10 cellular contexts compared by ENCODE assay signal in genomic region chr15:63514533-63514943, GRCh38. TPM values are rescaled to one million over a fixed set of nuclear protein-coding genes. Genes with fewer than 3 reads are reported as not detected.
DNase-seq lines count a peak whose midpoint lies in the region; ATAC-seq and TF ChIP-seq lines count a peak whose summit lies in the region.
"Had no signal": no experiment of that assay in that cellular context is flagged by ENCODE, and none has a peak within 500 bp of the region (broad histone marks: within the 10 kb centered on the region; RNA-seq: fewer than 3 reads in every experiment).

No MANE protein-coding gene starts in this region.

- dilution Hi-C loops in IMR-90 (cut with HindIII; ENCODE audit: low sequenced_read_pairs, unreplicated experiment): no loop called here

- TF ChIP-seq POLR2A in IMR-90 (IDR thresholded peaks at IDR 0.05; ENCODE audit: low read depth, low read length) (no peak), right lobe of liver (IDR thresholded peaks at IDR 0.05) (no peak)

- H3K27ac Mint-ChIP-seq in CD14-positive monocyte: peak overlapping the region; percentile 82 to 96 (median 92)
- peak overlapping the region; percentile 66 for H3K27ac Mint-ChIP-seq in activated B cell treated with CpG ODN at 0.5 μM for 24 hours
- no peak overlapping the region for H3K27ac Mint-ChIP-seq in T-helper 2 cell treated with Interferon-gamma antibody and Interleukin-4, amounts not matched to agents 5 μg/mL and 100 μg/mL, for 36 hours

- H4K5ac ChIP-seq in IMR-90 (ENCODE audit: low read depth, low read length) (no peak overlapping the region), mesendoderm (ENCODE audit: low read length) (no peak overlapping the region)

- no peak overlapping the region for H2AFZ ChIP-seq in IMR-90 (replicated peaks; ENCODE audit: low read length, poor library complexity)

- H4K20me1 ChIP-seq in IMR-90 (ENCODE audit: insufficient read depth, low read length): peaks cover 30% of the 10 kb centered on the region

- BruUV-seq in IMR-90 (replicated peaks; lab: Mats Ljungman, UMichigan): no TSS peak

- H3K27ac ChIP-seq in IMR-90 (ENCODE audit: insufficient read depth, low read length) (no peak overlapping the region), right lobe of liver (no peak overlapping the region), mesendoderm (ENCODE audit: low read depth, low read length) (no peak overlapping the region), SJCRH30 (no peak overlapping the region)

- H4K8ac ChIP-seq in IMR-90 (ENCODE audit: low read depth in 2 of 2, low read length in 2 of 2) (no peak overlapping the region), mesendoderm (ENCODE audit: low read depth, low read length) (no peak overlapping the region)

- peaks cover 91% of the 10 kb centered on the region for H3K4me1 Mint-ChIP-seq in CD14-positive monocyte
- H3K4me1 Mint-ChIP-seq in activated B cell treated with CpG ODN at 0.5 μM for 24 hours: peaks cover 92% of the 10 kb centered on the region
- H3K4me1 Mint-ChIP-seq in T-helper 2 cell treated with Interferon-gamma antibody and Interleukin-4, amounts not matched to agents 5 μg/mL and 100 μg/mL, for 36 hours (ENCODE audit: low read depth): peaks cover 53% of the 10 kb centered on the region

- peaks cover 2% of the 10 kb centered on the region; the same call in 1 of the 2 replicates for H3K9me1 ChIP-seq in IMR-90 (ENCODE audit: insufficient read depth, low read length)

- H3K23ac ChIP-seq in IMR-90 (ENCODE audit: low read depth, low read length) (no peak overlapping the region), mesendoderm (ENCODE audit: low read length) (no peak overlapping the region)

- H3K9ac ChIP-seq in IMR-90 (ENCODE audit: low read depth, low read length) (no peak overlapping the region), mesendoderm (ENCODE audit: low read length) (no peak overlapping the region)

- POLR2A ChIA-PET in IMR-90 (lab: Charles Lee; ENCODE audit: unreplicated experiment): no interaction called here
- POLR2A ChIA-PET in activated B cell treated with CpG ODN at 0.5 μM for 24 hours (lab: Charles Lee): interaction anchor here (1.2 kb wide), 1 partner anchor 9 kb away, joined by 7 read pairs; no protein-coding TSS in a partner anchor

- H3K9me3 Mint-ChIP-seq in CD14-positive monocyte (no peaks in the 10 kb centered on the region), activated B cell treated with CpG ODN at 0.5 μM for 24 hours (no peaks in the 10 kb centered on the region)
- no peaks in the 10 kb centered on the region for H3K9me3 Mint-ChIP-seq in T-helper 2 cell treated with Interferon-gamma antibody and Interleukin-4, amounts not matched to agents 5 μg/mL and 100 μg/mL, for 36 hours

- in situ Hi-C loops in IMR-90 (cut with MboI; ENCODE audit: low sequenced_read_pairs): loop anchor here (5.0 kb wide), 1 partner anchor 38 kb away; no protein-coding TSS in a partner anchor

- intact Hi-C loops in CD14-positive monocyte (cut with micrococcal nuclease) (no loop called here), IMR-90 (cut with micrococcal nuclease) (no loop called here), activated B cell treated with CpG ODN at 0.5 μM for 24 hours (cut with micrococcal nuclease) (no loop called here), right lobe of liver (cut with DNase I) (loop anchor here in 1 of 2 donors (10.0 kb wide), 1 partner anchor 50 kb away; no protein-coding TSS in a partner anchor)

- H3K4ac ChIP-seq in IMR-90 (ENCODE audit: low read depth, low read length) (no peak overlapping the region), mesendoderm (ENCODE audit: low read depth, low read length) (no peak overlapping the region)

- peak overlapping the region; percentile 3 to 39 for H3K4me3 Mint-ChIP-seq in CD14-positive monocyte
- no peak overlapping the region for H3K4me3 Mint-ChIP-seq in activated B cell treated with CpG ODN at 0.5 μM for 24 hours
- no peak overlapping the region for H3K4me3 Mint-ChIP-seq in T-helper 2 cell treated with Interferon-gamma antibody and Interleukin-4, amounts not matched to agents 5 μg/mL and 100 μg/mL, for 36 hours

- no CpG with 5 or more reads among the region's 1 CpG for WGBS in IMR-90 (ENCODE audit: extremely low coverage in 2 of 2, insufficient read length in 1 of 2), 2 experiments
- 14% methylated on average over 1 of the region's 1 CpG for whole genome bisulfite sequencing in right lobe of liver (ENCODE audit: insufficient coverage, low coverage, low lambda C conversion rate, missing lambda C conversion rate)
- no CpG with 5 or more reads among the region's 1 CpG for WGBS in mesendoderm (ENCODE audit: extremely low coverage, insufficient coverage, low lambda C conversion rate)

- no peak overlapping the region for H3K18ac ChIP-seq in IMR-90 (ENCODE audit: low read depth, low read length)
- no peak overlapping the region for H3K18ac ChIP-seq in mesendoderm (ENCODE audit: low read length)

- TF ChIP-seq CTCF in CD14-positive monocyte (IDR thresholded peaks at IDR 0.05): no peak
- TF ChIP-seq CTCF in IMR-90 (conservative IDR thresholded peaks at IDR 0.05; ENCODE audit: low read depth, low read length): no peak
- TF ChIP-seq CTCF in activated B cell treated with CpG ODN at 0.5 μM for 24 hours (IDR thresholded peaks at IDR 0.05): no peak
- TF ChIP-seq CTCF in right lobe of liver (IDR thresholded peaks at IDR 0.05): no peak

- no peak overlapping the region for H2AK5ac ChIP-seq in IMR-90 (ENCODE audit: low read depth, low read length)
- H2AK5ac ChIP-seq in mesendoderm (ENCODE audit: low read length): no peak overlapping the region

- H2AK9ac ChIP-seq in IMR-90 (replicated peaks; ENCODE audit: low read depth, low read length, poor library complexity): no peak overlapping the region

- no peak overlapping the region for H2BK20ac ChIP-seq in IMR-90 (ENCODE audit: low read depth, low read length)

- H3K36me3 Mint-ChIP-seq in CD14-positive monocyte (peaks cover 8 to 11% of the 10 kb centered on the region in 2 donors), activated B cell treated with CpG ODN at 0.5 μM for 24 hours (ENCODE audit: low read depth) (peaks cover 1% of the 10 kb centered on the region)
- peaks cover 3% of the 10 kb centered on the region for H3K36me3 Mint-ChIP-seq in T-helper 2 cell treated with Interferon-gamma antibody and Interleukin-4, amounts not matched to agents 5 μg/mL and 100 μg/mL, for 36 hours (ENCODE audit: low read depth)

- H3K36me3 ChIP-seq in IMR-90 (ENCODE audit: control insufficient read depth, insufficient read depth, low read length): no peaks in the 10 kb centered on the region
- H3K36me3 ChIP-seq in right lobe of liver: no peaks in the 10 kb centered on the region
- no peaks in the 10 kb centered on the region for H3K36me3 ChIP-seq in mesendoderm (ENCODE audit: control insufficient read depth, insufficient read depth, low read length)
- no peaks in the 10 kb centered on the region for H3K36me3 ChIP-seq in SJCRH30

- H3K9me3 ChIP-seq in IMR-90 (ENCODE audit: control insufficient read depth, insufficient read depth, low read length) (no peaks in the 10 kb centered on the region), right lobe of liver (no peaks in the 10 kb centered on the region), SJCRH30 (replicated peaks) (no peaks in the 10 kb centered on the region)

- CTCF ChIA-PET in IMR-90 (lab: Yijun Ruan, JAX): no interaction called here
- CTCF ChIA-PET in activated B cell treated with CpG ODN at 0.5 μM for 24 hours (lab: Charles Lee): no interaction called here

- peaks cover 12% of the 10 kb centered on the region for H3K79me2 ChIP-seq in mesendoderm (ENCODE audit: control insufficient read depth, insufficient read depth, low read length)

- peak; percentile 22; the same call in 1 of the 2 replicates for ATAC-seq in IMR-90 (ENCODE audit: low read depth)
- ATAC-seq in activated B cell treated with CpG ODN at 0.5 μM for 24 hours (ENCODE audit: low read depth): no peak
- peak; percentile 30 to 68 (median 62) for ATAC-seq in right lobe of liver

- H3K27me3 Mint-ChIP-seq in CD14-positive monocyte (ENCODE audit: low read depth in 3 of 3) (peaks cover 0 to 3% (median 0%) of the 10 kb centered on the region in 3 donors), activated B cell treated with CpG ODN at 0.5 μM for 24 hours (no peaks in the 10 kb centered on the region)
- no peaks in the 10 kb centered on the region for H3K27me3 Mint-ChIP-seq in T-helper 2 cell treated with Interferon-gamma antibody and Interleukin-4, amounts not matched to agents 5 μg/mL and 100 μg/mL, for 36 hours (ENCODE audit: low read depth)

- no peak overlapping the region for H4K91ac ChIP-seq in IMR-90 (ENCODE audit: insufficient read depth, low read depth, low read length)

- H3K4me3 ChIP-seq in IMR-90 (ENCODE audit: insufficient read depth, low read depth, low read length) (no peak overlapping the region), right lobe of liver (peak overlapping the region in 1 of 3 donors; percentile 11), mesendoderm (ENCODE audit: low read length) (no peak overlapping the region), SJCRH30 (no peak overlapping the region)

- DNase-seq in CD14-positive monocyte (ENCODE audit: low spot score) (peak; percentile 65), IMR-90 (peak; percentile 88), activated B cell treated with CpG ODN at 0.5 μM for 24 hours (no peak), right lobe of liver (no peak), mesendoderm (no peak), SJCRH30 (no peak), NCI-H524 treated with DMSO at 0.1 percent for 48 hours (lab: John Stamatoyannopoulos, UW) (no peak)
- DNase-seq in T-helper 2 cell treated with Interferon-gamma antibody and Interleukin-4, amounts not matched to agents 5 μg/mL and 100 μg/mL, for 36 hours (ENCODE audit: low spot score): no peak
- DNase-seq: hippocampal formation; stimulated activated CD4-positive, alpha-beta T cell treated with anti-CD3 and anti-CD28 coated beads, Interleukin-12 subunit alpha, Interleukin-12 subunit beta, amount 100 ng/mL, for 4 hours had no signal

- H2BK15ac ChIP-seq in IMR-90 (ENCODE audit: low read depth, low read length) (no peak overlapping the region), mesendoderm (replicated peaks; ENCODE audit: low read depth) (no peak overlapping the region)

- no peak overlapping the region for H2BK120ac ChIP-seq in IMR-90 (ENCODE audit: low read depth, low read length)
- H2BK120ac ChIP-seq in mesendoderm (ENCODE audit: low read depth, low read length): no peak overlapping the region

- no peak overlapping the region for H3K4me2 ChIP-seq in IMR-90 (ENCODE audit: low read depth, low read length)
- H3K4me2 ChIP-seq in mesendoderm (ENCODE audit: low read length): no peak overlapping the region

- H3K56ac ChIP-seq in IMR-90 (ENCODE audit: extremely low read depth, insufficient read depth, low read length) (no peak overlapping the region), mesendoderm (ENCODE audit: low read length) (no peak overlapping the region)

- H3K27me3 ChIP-seq in IMR-90 (ENCODE audit: control insufficient read depth, insufficient read depth, low read length) (no peaks in the 10 kb centered on the region), right lobe of liver (no peaks in the 10 kb centered on the region), mesendoderm (ENCODE audit: insufficient read depth, low read length, poor library complexity) (no peaks in the 10 kb centered on the region), SJCRH30 (no peaks in the 10 kb centered on the region)

- TF ChIP-seq RAD21 in IMR-90 (IDR thresholded peaks at IDR 0.05; ENCODE audit: low read length): no peak

- H3K4me1 ChIP-seq in IMR-90 (ENCODE audit: control insufficient read depth, insufficient read depth, low read length): peaks cover 9% of the 10 kb centered on the region
- peaks cover 0 to 55% (median 18%) of the 10 kb centered on the region in 4 donors for H3K4me1 ChIP-seq in right lobe of liver
- peaks cover 3% of the 10 kb centered on the region for H3K4me1 ChIP-seq in mesendoderm (ENCODE audit: control insufficient read depth, low read depth, low read length)
- no peaks in the 10 kb centered on the region; the same call in 1 of the 2 replicates for H3K4me1 ChIP-seq in SJCRH30

- no peak overlapping the region for H3K14ac ChIP-seq in IMR-90 (replicated peaks; ENCODE audit: low read depth, low read length)

- H3K79me1 ChIP-seq in IMR-90 (ENCODE audit: low read depth in 1 of 2, low read length in 2 of 2): peaks cover 18 to 53% of the 10 kb centered on the region in 2 experiments
- H3K79me1 ChIP-seq in mesendoderm (ENCODE audit: low read length): peaks cover 3% of the 10 kb centered on the region

- no peak overlapping the region for H2BK5ac ChIP-seq in IMR-90 (ENCODE audit: low read depth, low read length, poor library complexity, severe bottlenecking)
- no peak overlapping the region for H2BK5ac ChIP-seq in mesendoderm (ENCODE audit: low read length)

RNA-seq across cellular contexts. Expression of gene USP3, which starts 10.1 kb away (rescaled TPM):
- 100 to 1,000 TPM in 1 of 2 donors, 10 to 100 TPM in 1; 91.4 to 122 TPM for polyA plus RNA-seq in CD14-positive monocyte
- total RNA-seq in IMR-90 (2012; rRNA removed): 46.7 and 52.3 TPM in 2 replicates
- polyA plus RNA-seq in IMR-90 (2012; rRNA removed): 13.7 and 17.3 TPM in 2 replicates
- polyA plus RNA-seq in IMR-90 (2012; cell fraction: cytosol; rRNA removed): 6.2 and 15.2 TPM in 2 replicates
- polyA plus RNA-seq in IMR-90 (2012; cell fraction: nucleus; rRNA removed; ENCODE audit: low replicate concordance): 23.8 and 84.1 TPM in 2 replicates
- 92.7 and 110 TPM in 2 replicates for total RNA-seq in activated B cell treated with CpG ODN at 0.5 μM for 24 hours
- 10 to 100 TPM; 21.9 to 33.8 (median 24.8) TPM for total RNA-seq in right lobe of liver
- 10.3 TPM for polyA plus RNA-seq in mesendoderm (2013, experiment 1 of 2)
- polyA plus RNA-seq in mesendoderm (2013, experiment 2 of 2): 9.1 TPM
- 36.9 and 42.0 TPM in 2 replicates for total RNA-seq in SJCRH30 (2014; rRNA removed; shearing (Covaris generic))

Comparison
In these comparisons a context has a peak if more than half of its experiments do, and no peak if none do; other contexts are left out.
1. DNase-seq: peak in CD14-positive monocyte (single experiment) and IMR-90 (single experiment); none in activated B cell treated with CpG ODN at 0.5 μM for 24 hours (single experiment), right lobe of liver (0 of 3), mesendoderm (single experiment), SJCRH30 (0 of 2), T-helper 2 cell treated with Interferon-gamma antibody and Interleukin-4, amounts not matched to agents 5 μg/mL and 100 μg/mL, for 36 hours (single experiment) and NCI-H524 treated with DMSO at 0.1 percent for 48 hours (single experiment).
2. H3K4me3 Mint-ChIP-seq: peak in CD14-positive monocyte (2 of 2); none in activated B cell treated with CpG ODN at 0.5 μM for 24 hours (single experiment) and T-helper 2 cell treated with Interferon-gamma antibody and Interleukin-4, amounts not matched to agents 5 μg/mL and 100 μg/mL, for 36 hours (single experiment).